Comparison of ENCODE assay signal across 39 cellular contexts in genomic region chr15:90703455-90703854, GRCh38.
"Had no signal": no experiment of that assay in that cellular context is flagged by ENCODE, and none has a peak within 500 bp of the region (broad histone marks: within the 10 kb centered on the region; RNA-seq: fewer than 3 reads in every experiment).

No MANE protein-coding gene starts in this region.

- H3K4me1 Mint-ChIP-seq: activated naive CD4-positive, alpha-beta T cell treated with anti-CD3 and anti-CD28 coated beads, Interleukin-2, amount 50 U/mL, for 24 hours; activated naive CD8-positive, alpha-beta T cell treated with anti-CD3 and anti-CD28 coated beads for 36 hours; activated naive CD8-positive, alpha-beta T cell treated with anti-CD3 and anti-CD28 coated beads, Interleukin-2, amount 50 U/mL, for 24 hours; activated T-helper 17 cell treated with anti-CD3 and anti-CD28 coated beads, Interleukin-2, amount 50 U/mL, for 72 hours; central memory CD8-positive, alpha-beta T cell had no signal

- DNase-seq: activated effector memory CD4-positive, alpha-beta T cell treated with anti-CD3 and anti-CD28 coated beads, Interleukin-2, amount 50 U/mL, for 16 hours; activated effector memory CD4-positive, alpha-beta T cell treated with Interleukin-2 at 50 U/mL for 16 hours; activated gamma-delta T cell; activated naive CD4-positive, alpha-beta T cell; activated naive CD4-positive, alpha-beta T cell treated with anti-CD3 and anti-CD28 coated beads for 36 hours; activated naive CD4-positive, alpha-beta T cell treated with anti-CD3 and anti-CD28 coated beads, Interleukin-2, amount 10 ng/mL, durations not matched to agents 7 days and 5 days; activated naive CD4-positive, alpha-beta T cell treated with anti-CD3 and anti-CD28 coated beads, Interleukin-2, amount 50 U/mL, for 16 hours; activated naive CD4-positive, alpha-beta T cell treated with Interleukin-2 at 50 U/mL for 16 hours; activated naive CD8-positive, alpha-beta T cell treated with anti-CD3 and anti-CD28 coated beads for 36 hours; activated naive CD8-positive, alpha-beta T cell treated with anti-CD3 and anti-CD28 coated beads, Interleukin-2, amount 10 ng/mL, durations not matched to agents 7 days and 5 days; activated naive CD8-positive, alpha-beta T cell treated with anti-CD3 and anti-CD28 coated beads, Interleukin-2, amount 50 U/mL, for 24 hours; activated T-cell treated with anti-CD3 and anti-CD28 coated beads, Interleukin-2, amount 50 U/mL, for 1 hour; activated T-cell treated with anti-CD3 and anti-CD28 coated beads, Interleukin-2, amount 50 U/mL, for 24 hours; activated T-cell treated with anti-CD3 and anti-CD28 coated beads, Interleukin-2, amount 50 U/mL, for 4 hours; activated T-cell treated with anti-CD3 and anti-CD28 coated beads, Interleukin-2, amount 50 U/mL, for 48 hours; activated T-cell treated with anti-CD3 and anti-CD28 coated beads, Interleukin-2, amount 50 U/mL, for 72 hours; adrenal gland; amniotic stem cell; amygdala; anterior cingulate cortex; aorta; body of pancreas; brain microvascular endothelial cell; caudate nucleus; central memory CD4-positive, alpha-beta T cell; cerebellar nuclear complex had no signal

- H3K36me3 Mint-ChIP-seq: activated naive CD4-positive, alpha-beta T cell treated with anti-CD3 and anti-CD28 coated beads, Interleukin-2, amount 50 U/mL, for 72 hours had no signal

- H3K9me3 Mint-ChIP-seq: activated naive CD4-positive, alpha-beta T cell treated with anti-CD3 and anti-CD28 coated beads, Interleukin-2, amount 50 U/mL, for 24 hours; activated naive CD4-positive, alpha-beta T cell treated with anti-CD3 and anti-CD28 coated beads, Interleukin-2, amount 50 U/mL, for 72 hours; activated T-helper 17 cell treated with anti-CD3 and anti-CD28 coated beads, Interleukin-2, amount 50 U/mL, for 72 hours had no signal

- H3K9me3 ChIP-seq: adrenal gland, body of pancreas had no signal

- H3K27me3 Mint-ChIP-seq: activated naive CD4-positive, alpha-beta T cell treated with anti-CD3 and anti-CD28 coated beads, Interleukin-2, amount 10 ng/mL, durations not matched to agents 7 days and 5 days; activated naive CD4-positive, alpha-beta T cell treated with anti-CD3 and anti-CD28 coated beads, Interleukin-2, amount 50 U/mL, for 24 hours; activated naive CD8-positive, alpha-beta T cell; activated naive CD8-positive, alpha-beta T cell treated with anti-CD3 and anti-CD28 coated beads for 36 hours; activated naive CD8-positive, alpha-beta T cell treated with anti-CD3 and anti-CD28 coated beads, Interleukin-2, amount 10 ng/mL, durations not matched to agents 7 days and 5 days; activated naive CD8-positive, alpha-beta T cell treated with anti-CD3 and anti-CD28 coated beads, Interleukin-2, amount 50 U/mL, for 24 hours; activated T-cell treated with anti-CD3 and anti-CD28 coated beads, Interleukin-2, amount 50 U/mL, for 24 hours; activated T-helper 17 cell treated with anti-CD3 and anti-CD28 coated beads, Interleukin-2, amount 50 U/mL, for 72 hours; central memory CD8-positive, alpha-beta T cell had no signal

- H3K4me3 ChIP-seq: adrenal gland, ascending aorta, body of pancreas, breast epithelium, cardiac muscle cell had no signal

- H3K36me3 ChIP-seq: adrenal gland, ascending aorta, brain microvascular endothelial cell, breast epithelium, cardiac muscle cell had no signal

- FAIRE-seq: astrocyte, bronchial epithelial cell had no signal

- ATAC-seq: activated naive CD4-positive, alpha-beta T cell treated with anti-CD3 and anti-CD28 coated beads, Interleukin-2, amount 50 U/mL, for 72 hours; activated naive CD8-positive, alpha-beta T cell treated with anti-CD3 and anti-CD28 coated beads, Interleukin-2, amount 50 U/mL, for 24 hours; activated T-cell treated with anti-CD3 and anti-CD28 coated beads, Interleukin-2, amount 50 U/mL, for 4 hours; activated T-cell treated with anti-CD3 and anti-CD28 coated beads, Interleukin-2, amount 50 U/mL, for 72 hours; activated T-helper 17 cell treated with anti-CD3 and anti-CD28 coated beads, Interleukin-2, amount 50 U/mL, for 72 hours; body of pancreas had no signal

- H3K4me3 Mint-ChIP-seq: activated naive CD4-positive, alpha-beta T cell treated with anti-CD3 and anti-CD28 coated beads for 36 hours; activated naive CD4-positive, alpha-beta T cell treated with anti-CD3 and anti-CD28 coated beads, Interleukin-2, amount 10 ng/mL, durations not matched to agents 7 days and 5 days; activated naive CD4-positive, alpha-beta T cell treated with anti-CD3 and anti-CD28 coated beads, Interleukin-2, amount 50 U/mL, for 24 hours; activated naive CD8-positive, alpha-beta T cell; activated naive CD8-positive, alpha-beta T cell treated with anti-CD3 and anti-CD28 coated beads for 36 hours; activated naive CD8-positive, alpha-beta T cell treated with anti-CD3 and anti-CD28 coated beads, Interleukin-2, amount 10 ng/mL, durations not matched to agents 7 days and 5 days; activated naive CD8-positive, alpha-beta T cell treated with anti-CD3 and anti-CD28 coated beads, Interleukin-2, amount 50 U/mL, for 24 hours; activated T-cell treated with anti-CD3 and anti-CD28 coated beads, Interleukin-2, amount 50 U/mL, for 24 hours; activated T-cell treated with anti-CD3 and anti-CD28 coated beads, Interleukin-2, amount 50 U/mL, for 4 hours; activated T-cell treated with anti-CD3 and anti-CD28 coated beads, Interleukin-2, amount 50 U/mL, for 72 hours; activated T-helper 1 cell treated with anti-CD3 and anti-CD28 coated beads, Interleukin-12 subunit alpha, Interleukin-12 subunit beta, Interleukin-2, Interleukin-4 antibody, amounts not matched to agents 30 ng/mL and 10 ng/mL and 1 ng/mL, durations not matched to agents 14 hours and 24 hours and 36 hours; activated T-helper 17 cell treated with anti-CD3 and anti-CD28 coated beads, Interleukin-2, amount 50 U/mL, for 72 hours; brain; central memory CD8-positive, alpha-beta T cell had no signal

- H3K27ac ChIP-seq: adrenal gland, ascending aorta, body of pancreas, brain microvascular endothelial cell, breast epithelium, cardiac muscle cell had no signal

- H3K27me3 ChIP-seq: adrenal gland, ascending aorta, body of pancreas, brain microvascular endothelial cell, breast epithelium, cardiac muscle cell had no signal

- H3K4me1 ChIP-seq: adrenal gland, ascending aorta, body of pancreas, breast epithelium had no signal

- H3K27ac Mint-ChIP-seq: activated naive CD4-positive, alpha-beta T cell treated with anti-CD3 and anti-CD28 coated beads for 36 hours; activated naive CD4-positive, alpha-beta T cell treated with anti-CD3 and anti-CD28 coated beads, Interleukin-2, amount 10 ng/mL, durations not matched to agents 7 days and 5 days; activated naive CD4-positive, alpha-beta T cell treated with anti-CD3 and anti-CD28 coated beads, Interleukin-2, amount 50 U/mL, for 24 hours; activated naive CD4-positive, alpha-beta T cell treated with anti-CD3 and anti-CD28 coated beads, Interleukin-2, amount 50 U/mL, for 72 hours; activated naive CD8-positive, alpha-beta T cell; activated naive CD8-positive, alpha-beta T cell treated with anti-CD3 and anti-CD28 coated beads for 36 hours; activated naive CD8-positive, alpha-beta T cell treated with anti-CD3 and anti-CD28 coated beads, Interleukin-2, amount 10 ng/mL, durations not matched to agents 7 days and 5 days; activated naive CD8-positive, alpha-beta T cell treated with anti-CD3 and anti-CD28 coated beads, Interleukin-2, amount 50 U/mL, for 24 hours; activated T-cell treated with anti-CD3 and anti-CD28 coated beads, Interleukin-2, amount 50 U/mL, for 24 hours; activated T-cell treated with anti-CD3 and anti-CD28 coated beads, Interleukin-2, amount 50 U/mL, for 72 hours; activated T-helper 1 cell treated with anti-CD3 and anti-CD28 coated beads, Interleukin-12 subunit alpha, Interleukin-12 subunit beta, Interleukin-2, Interleukin-4 antibody, amounts not matched to agents 30 ng/mL and 10 ng/mL and 1 ng/mL, durations not matched to agents 14 hours and 24 hours and 36 hours; activated T-helper 17 cell treated with anti-CD3 and anti-CD28 coated beads, Interleukin-2, amount 50 U/mL, for 72 hours; activated T-helper 2 cell treated with anti-CD3 and anti-CD28 coated beads, Interferon-gamma antibody, Interleukin-2, Interleukin-4, amounts not matched to agents 10 μg/mL and 5 μg/mL and 100 μg/mL, durations not matched to agents 14 hours and 24 hours and 36 hours; brain had no signal
